8 cellular contexts compared by ENCODE assay signal in the genomic region with DNA sequence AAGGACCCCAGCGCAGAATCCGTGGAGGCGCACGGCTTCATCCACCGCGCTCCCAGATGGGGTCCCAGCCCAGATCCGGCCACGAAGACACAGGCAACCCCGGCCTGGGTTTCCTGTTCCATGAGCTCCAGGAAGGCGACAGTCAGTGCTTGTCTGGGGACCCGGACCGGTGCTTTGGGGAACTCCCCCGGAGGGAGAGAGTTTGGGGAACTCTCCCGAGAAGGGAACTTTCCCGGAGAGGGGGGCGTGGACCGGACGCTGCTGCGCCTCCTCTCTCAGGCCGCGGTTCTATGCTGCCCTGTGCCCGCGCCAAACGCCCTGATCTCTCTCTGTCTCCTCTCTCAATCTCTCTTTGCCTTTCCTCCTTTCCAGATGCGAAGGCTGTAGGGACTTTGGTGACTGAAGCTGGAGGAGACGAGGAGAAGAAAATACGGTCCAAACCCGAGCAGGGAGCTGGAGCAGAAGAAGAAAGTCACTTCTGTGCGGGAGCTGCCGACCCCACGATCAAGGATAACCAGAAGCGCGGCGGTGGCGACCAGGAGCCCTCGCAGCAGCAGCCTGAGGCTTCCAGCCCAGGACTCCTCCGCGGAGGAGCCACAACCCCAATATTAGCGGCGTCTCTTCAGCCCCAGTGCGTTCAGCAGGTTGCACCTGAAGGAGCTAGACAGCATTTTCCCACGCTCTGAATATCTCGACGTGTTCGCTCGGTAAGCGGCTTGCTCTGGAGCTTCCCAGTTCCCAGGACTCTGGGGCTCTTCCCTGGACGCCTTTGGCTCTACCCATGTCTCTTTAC. TPM values are rescaled to one million over a fixed set of nuclear protein-coding genes. Genes with fewer than 3 reads are reported as not detected.
A peak's percentile ranks its signal among the peaks of the same experiment; 100 is the strongest.
DNase-seq lines count a peak whose midpoint lies in the region; ATAC-seq lines count a peak whose summit lies in the region.

No MANE protein-coding gene starts in this region.

- no peak for DNase-seq in neuronal stem cell (ENCODE audit: low spot score)
- DNase-seq in middle frontal gyrus (ENCODE audit: extremely low spot score, low spot score): no peak
- DNase-seq in cerebellar cortex (ENCODE audit: low spot score): no peak

- H3K36me3 ChIP-seq in HUES48 (ENCODE audit: control insufficient read depth, insufficient read depth, low read length) (no peaks in the 10 kb centered on the region), duodenal mucosa (ENCODE audit: control insufficient read depth in 1 of 2, insufficient read depth in 2 of 2, low read length in 2 of 2) (no peaks in the 10 kb centered on the region), neuronal stem cell (replicated peaks in 1 of 2; ENCODE audit: control insufficient read depth in 2 of 2, insufficient read depth in 2 of 2, low read length in 2 of 2) (no peaks in the 10 kb centered on the region)

- H3K9me3 ChIP-seq in HUES48 (ENCODE audit: control insufficient read depth, insufficient read depth, low read length) (peaks cover 26% of the 10 kb centered on the region; the same call in 1 of the 2 replicates), duodenal mucosa (ENCODE audit: control insufficient read depth in 1 of 2, low read length in 2 of 2) (no peaks in the 10 kb centered on the region), neuronal stem cell (replicated peaks in 1 of 2; ENCODE audit: control insufficient read depth in 2 of 2, insufficient read depth in 1 of 2, low read depth in 1 of 2, low read length in 2 of 2) (no peaks in the 10 kb centered on the region)

- H4K91ac ChIP-seq in neuronal stem cell (ENCODE audit: low read depth, low read length, poor library complexity): no peak overlapping the region

- H3K4ac ChIP-seq in neuronal stem cell (ENCODE audit: low read length): no peak overlapping the region

- H3K14ac ChIP-seq in neuronal stem cell (ENCODE audit: low read length): no peak overlapping the region

- ATAC-seq in GM21528 (IDR thresholded peaks at IDR 0.05; ENCODE audit: low FRiP score, unreplicated experiment) (no peak), HG02840 (IDR thresholded peaks at IDR 0.05; ENCODE audit: low FRiP score, unreplicated experiment) (no peak)

- H2BK5ac ChIP-seq in neuronal stem cell (ENCODE audit: low read length): no peak overlapping the region

- no peak overlapping the region for H4K8ac ChIP-seq in neuronal stem cell (ENCODE audit: low read depth, low read length)

- no peak overlapping the region for H2AK5ac ChIP-seq in neuronal stem cell (ENCODE audit: low read depth, low read length)

- H3K4me3 ChIP-seq in GM08714 (ENCODE audit: low read length): peak overlapping the region; percentile 17; the same call in 1 of the 2 replicates
- H3K4me3 ChIP-seq in HUES48 (ENCODE audit: low read depth, low read length): peak overlapping the region; percentile 57
- H3K4me3 ChIP-seq in duodenal mucosa (ENCODE audit: low read depth in 1 of 2, low read length in 2 of 2): peak overlapping the region; percentile 36 to 47
- peak overlapping the region; percentile 24 to 66 for H3K4me3 ChIP-seq in neuronal stem cell (ENCODE audit: low read length in 2 of 2)

- no peak overlapping the region for H3K18ac ChIP-seq in neuronal stem cell (ENCODE audit: low read length)

- peak overlapping the region; percentile 84 for H2AFZ ChIP-seq in neuronal stem cell (ENCODE audit: low read length)

- H3K27me3 ChIP-seq in HUES48 (ENCODE audit: control insufficient read depth, insufficient read depth, low read length) (peaks cover 97% of the 10 kb centered on the region), duodenal mucosa (ENCODE audit: control insufficient read depth in 1 of 2, insufficient read depth in 2 of 2, low read length in 2 of 2) (peaks cover 21 to 38% of the 10 kb centered on the region in 2 donors), neuronal stem cell (ENCODE audit: control insufficient read depth in 3 of 3, insufficient read depth in 3 of 3, low read depth in 1 of 3, low read length in 3 of 3) (peaks cover 0 to 88% (median 65%) of the 10 kb centered on the region in 3 experiments)

- no peak overlapping the region for H3K27ac ChIP-seq in HUES48 (ENCODE audit: low read depth, low read length)
- H3K27ac ChIP-seq in duodenal mucosa (ENCODE audit: low read depth, low read length): no peak overlapping the region
- H3K27ac ChIP-seq in neuronal stem cell (replicated peaks; ENCODE audit: low read length): no peak overlapping the region

- H3K9ac ChIP-seq in HUES48 (ENCODE audit: low read depth, low read length): no peak overlapping the region
- H3K9ac ChIP-seq in duodenal mucosa (ENCODE audit: low read depth in 1 of 2, low read length in 2 of 2): no peak overlapping the region
- H3K9ac ChIP-seq in neuronal stem cell (ENCODE audit: low read depth, low read length, poor library complexity): no peak overlapping the region

- no peak overlapping the region for H2BK120ac ChIP-seq in neuronal stem cell (ENCODE audit: low read depth, low read length)

- H3K4me1 ChIP-seq in HUES48 (ENCODE audit: control insufficient read depth, insufficient read depth, low read length) (0 out of 2 replicates have a peak, but pooled peaks cover 3% of the 10 kb centered on the region), duodenal mucosa (ENCODE audit: control insufficient read depth in 1 of 2, insufficient read depth in 2 of 2, low read length in 2 of 2) (peaks cover 0 to 4% of the 10 kb centered on the region in 2 donors), neuronal stem cell (ENCODE audit: control insufficient read depth in 2 of 2, insufficient read depth in 1 of 2, low read depth in 1 of 2, low read length in 2 of 2) (peaks cover 0 to 6% of the 10 kb centered on the region in 2 donors)

- no peak overlapping the region for H2BK12ac ChIP-seq in neuronal stem cell (ENCODE audit: low read length)

- no peak overlapping the region for H3K23ac ChIP-seq in neuronal stem cell (ENCODE audit: low read depth, low read length, poor library complexity)

- H3K4me2 ChIP-seq in neuronal stem cell (ENCODE audit: insufficient read depth, low read length, poor library complexity, severe bottlenecking): peak overlapping the region; percentile 54

- no peak overlapping the region for H2BK15ac ChIP-seq in neuronal stem cell (ENCODE audit: low read length)

- H3K79me1 ChIP-seq in neuronal stem cell (ENCODE audit: low read depth, low read length): no peaks in the 10 kb centered on the region

- no CpG with 5 or more reads among the region's 48 CpGs for WGBS in neuronal stem cell (ENCODE audit: extremely low coverage in 2 of 2, insufficient read length in 2 of 2, insufficient replicate concordance in 1 of 2), 2 donors

RNA-seq across cellular contexts. Expression of a gene that starts 47.6 kb away (rescaled TPM):
- polyA plus RNA-seq in neuronal stem cell (2013, experiment 1 of 2): 11.2 TPM
- 11.9 TPM for polyA plus RNA-seq in neuronal stem cell (2013, experiment 2 of 2)
